ENCODE assay signal across 12 cellular contexts in the genomic region with DNA sequence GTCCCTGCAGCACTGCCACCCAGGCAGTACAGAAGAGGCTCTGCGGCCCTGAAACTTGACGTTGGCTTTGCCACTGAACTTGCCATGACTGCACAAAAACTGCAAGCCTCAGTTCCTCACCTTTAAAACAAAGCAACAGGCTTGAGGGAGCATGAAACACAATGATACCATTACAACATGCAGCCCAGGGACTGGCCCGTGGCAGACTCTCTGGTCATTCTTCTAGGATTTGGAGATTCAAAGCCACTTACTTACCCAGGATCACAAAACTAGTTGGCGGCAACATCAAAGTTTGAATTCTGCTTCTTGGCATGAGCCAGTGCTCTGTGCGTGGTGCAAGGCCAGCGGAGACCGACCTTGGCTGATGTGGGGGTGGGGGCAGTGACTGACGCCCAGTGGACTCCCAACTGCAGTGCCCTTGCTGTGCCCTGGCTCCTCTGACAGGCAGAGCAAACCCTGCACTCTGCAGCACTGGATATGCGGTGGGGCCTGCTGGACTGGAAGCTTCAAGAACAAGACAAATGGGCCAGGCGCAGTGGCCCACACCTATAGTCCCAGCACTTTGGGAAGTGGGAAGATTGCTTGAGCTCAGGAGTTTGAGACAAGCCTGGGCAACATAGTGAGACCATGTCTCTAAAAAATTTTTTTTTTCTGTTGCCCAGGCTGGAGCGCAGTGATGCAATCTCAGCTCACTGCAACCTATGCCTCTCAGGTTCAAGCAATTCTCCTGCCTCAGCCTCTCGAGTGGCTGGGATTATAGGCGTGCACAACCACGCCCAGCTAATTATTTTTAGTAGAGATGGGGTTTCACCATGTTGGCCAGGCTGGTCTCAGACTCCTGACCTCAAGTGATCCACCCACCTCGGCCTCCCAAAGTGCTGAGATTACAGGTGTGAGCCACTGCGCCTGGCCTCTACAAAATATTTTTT. TPM values are rescaled to one million over a fixed set of nuclear protein-coding genes. Genes with fewer than 3 reads are reported as not detected.
DNase-seq lines count a peak whose midpoint lies in the region; FAIRE-seq and TF ChIP-seq lines count a peak whose summit lies in the region.
"Had no signal": no experiment of that assay in that cellular context is flagged by ENCODE, and none has a peak within 500 bp of the region (broad histone marks: within the 10 kb centered on the region; RNA-seq: fewer than 3 reads in every experiment).

No MANE protein-coding gene starts in this region.

- CTCF ChIA-PET in RWPE1 (lab: Yijun Ruan, JAX), result interaction anchor here (0.7 kb wide), 2 partner anchors 12 to 75 kb away, joined by 3 to 4 read pairs; no protein-coding TSS in a partner anchor

- FAIRE-seq in GM12892 (lab: Jason Lieb, UNC), result no peak
- FAIRE-seq: bronchial epithelial cell had no signal

- peaks cover 54 to 81% of the 10 kb centered on the region in 2 donors for H3K36me3 ChIP-seq in neuronal stem cell (replicated peaks in 1 of 2; ENCODE audit: control insufficient read depth in 2 of 2, insufficient read depth in 2 of 2, low read length in 2 of 2)

- H3K27ac ChIP-seq in RWPE1 (peak overlapping the region; percentile 78), neuronal stem cell (replicated peaks; ENCODE audit: low read length) (no peak overlapping the region)

- H2BK12ac ChIP-seq in neuronal stem cell (ENCODE audit: low read length), result no peak overlapping the region

- no peak for DNase-seq in GM12892 (ENCODE audit: insufficient read length)
- no peak for DNase-seq in RWPE1 (ENCODE audit: low spot score)
- DNase-seq in fibroblast of villous mesenchyme (ENCODE audit: low read depth), result peak; percentile 32
- DNase-seq in neuronal stem cell (ENCODE audit: low spot score), result no peak
- no peak for DNase-seq in activated T-helper 2 cell treated with anti-CD3 and anti-CD28 coated beads, Interferon-gamma antibody, Interleukin-2, Interleukin-4, amounts not matched to agents 10 μg/mL and 5 μg/mL and 100 μg/mL, durations not matched to agents 14 hours and 24 hours and 36 hours (ENCODE audit: low spot score)
- no peak for DNase-seq in lower leg skin (ENCODE audit: low spot score in 2 of 2)
- DNase-seq in NCI-H524 treated with DMSO at 0.1 percent for 48 hours (lab: John Stamatoyannopoulos, UW), result no peak
- DNase-seq in NK-92 (lab: John Stamatoyannopoulos, UW; ENCODE audit: unreplicated experiment), result no peak
- DNase-seq: activated CD4-positive, CD25-positive, alpha-beta regulatory T cell treated with anti-CD3 and anti-CD28 coated beads, Interleukin-2, amount 50 U/mL, for 72 hours; activated T-cell treated with anti-CD3 and anti-CD28 coated beads, Interleukin-2, amount 50 U/mL, for 48 hours; NCI-H1694 treated with DMSO at 0.1 percent for 48 hours had no signal

- TF ChIP-seq POLR2A in GM12892 (IDR thresholded peaks at IDR 0.05; ENCODE audit: low read depth, low read length), result 0 out of 2 replicates have a peak, but pooled peaks have one; percentile 27
- TF ChIP-seq POLR2A in lower leg skin (IDR thresholded peaks at IDR 0.05), result no peak

- no peaks in the 10 kb centered on the region for H3K9me3 Mint-ChIP-seq in activated T-helper 2 cell treated with anti-CD3 and anti-CD28 coated beads, Interferon-gamma antibody, Interleukin-2, Interleukin-4, amounts not matched to agents 10 μg/mL and 5 μg/mL and 100 μg/mL, durations not matched to agents 14 hours and 24 hours and 36 hours

- H3K79me1 ChIP-seq in neuronal stem cell (ENCODE audit: low read depth, low read length), result peaks cover 4% of the 10 kb centered on the region

- POLR2A ChIA-PET in RWPE1 (lab: Yijun Ruan, JAX; ENCODE audit: low non-redundant PET), result no interaction called here

- H3K4me2 ChIP-seq in neuronal stem cell (ENCODE audit: insufficient read depth, low read length, poor library complexity, severe bottlenecking), result no peak overlapping the region

- no peaks in the 10 kb centered on the region for H3K27me3 ChIP-seq in neuronal stem cell (ENCODE audit: control insufficient read depth in 3 of 3, insufficient read depth in 3 of 3, low read depth in 1 of 3, low read length in 3 of 3)

- H2AK5ac ChIP-seq in neuronal stem cell (ENCODE audit: low read depth, low read length), result no peak overlapping the region

- no peak overlapping the region for H4K91ac ChIP-seq in neuronal stem cell (ENCODE audit: low read depth, low read length, poor library complexity)

- peak overlapping the region; percentile 89 for H3K23ac ChIP-seq in neuronal stem cell (ENCODE audit: low read depth, low read length, poor library complexity)

- H3K9me3 ChIP-seq in neuronal stem cell (replicated peaks in 1 of 2; ENCODE audit: control insufficient read depth in 2 of 2, insufficient read depth in 1 of 2, low read depth in 1 of 2, low read length in 2 of 2), result peaks cover 10 to 11% of the 10 kb centered on the region in 2 donors

- H3K18ac ChIP-seq in neuronal stem cell (ENCODE audit: low read length), result no peak overlapping the region

- H3K4me1 ChIP-seq in neuronal stem cell (ENCODE audit: control insufficient read depth in 2 of 2, insufficient read depth in 1 of 2, low read depth in 1 of 2, low read length in 2 of 2), result no peaks in the 10 kb centered on the region

- TF ChIP-seq CTCF in RWPE1 (conservative IDR thresholded peaks at IDR 0.05; ENCODE audit: low read depth) (no peak), fibroblast of villous mesenchyme (IDR thresholded peaks at IDR 0.05; ENCODE audit: insufficient read depth, low read depth, low read length) (no peak), lower leg skin (IDR thresholded peaks at IDR 0.05) (no peak)

- H2BK5ac ChIP-seq in neuronal stem cell (ENCODE audit: low read length), result no peak overlapping the region

- H2BK120ac ChIP-seq in neuronal stem cell (ENCODE audit: low read depth, low read length), result no peak overlapping the region

- H3K27ac Mint-ChIP-seq in activated T-helper 2 cell treated with anti-CD3 and anti-CD28 coated beads, Interferon-gamma antibody, Interleukin-2, Interleukin-4, amounts not matched to agents 10 μg/mL and 5 μg/mL and 100 μg/mL, durations not matched to agents 14 hours and 24 hours and 36 hours, result no peak overlapping the region

- no peak overlapping the region for H3K4ac ChIP-seq in neuronal stem cell (ENCODE audit: low read length)

- no peak overlapping the region for H2BK15ac ChIP-seq in neuronal stem cell (ENCODE audit: low read length)

- H3K4me3 ChIP-seq in fibroblast of villous mesenchyme (ENCODE audit: low read depth, low read length) (no peak overlapping the region), neuronal stem cell (ENCODE audit: low read length in 2 of 2) (no peak overlapping the region), lower leg skin (ENCODE audit: low read depth, poor library complexity, severe bottlenecking) (no peak overlapping the region)

- peaks cover 53% of the 10 kb centered on the region for H3K36me3 Mint-ChIP-seq in activated T-helper 2 cell treated with anti-CD3 and anti-CD28 coated beads, Interferon-gamma antibody, Interleukin-2, Interleukin-4, amounts not matched to agents 10 μg/mL and 5 μg/mL and 100 μg/mL, durations not matched to agents 14 hours and 24 hours and 36 hours (ENCODE audit: low read depth)

- intact Hi-C loops in activated T-helper 2 cell treated with anti-CD3 and anti-CD28 coated beads, Interferon-gamma antibody, Interleukin-2, Interleukin-4, amounts not matched to agents 10 μg/mL and 5 μg/mL and 100 μg/mL, durations not matched to agents 14 hours and 24 hours and 36 hours (cut with micrococcal nuclease), result loop anchor here (5.0 kb wide), 1 partner anchor 37 kb away; no protein-coding TSS in a partner anchor
- intact Hi-C loops in lower leg skin (cut with DNase I; ENCODE audit: low total_unique reads), result no loop called here

- H3K4me1 Mint-ChIP-seq in activated T-helper 2 cell treated with anti-CD3 and anti-CD28 coated beads, Interferon-gamma antibody, Interleukin-2, Interleukin-4, amounts not matched to agents 10 μg/mL and 5 μg/mL and 100 μg/mL, durations not matched to agents 14 hours and 24 hours and 36 hours (ENCODE audit: low read depth), result peaks cover 15% of the 10 kb centered on the region

- no peak overlapping the region for H2AFZ ChIP-seq in neuronal stem cell (ENCODE audit: low read length)

- no peak overlapping the region for H4K8ac ChIP-seq in neuronal stem cell (ENCODE audit: low read depth, low read length)

- H3K27me3 Mint-ChIP-seq in activated T-helper 2 cell treated with anti-CD3 and anti-CD28 coated beads, Interferon-gamma antibody, Interleukin-2, Interleukin-4, amounts not matched to agents 10 μg/mL and 5 μg/mL and 100 μg/mL, durations not matched to agents 14 hours and 24 hours and 36 hours (ENCODE audit: low read depth), result no peaks in the 10 kb centered on the region

- H3K4me3 Mint-ChIP-seq in activated T-helper 2 cell treated with anti-CD3 and anti-CD28 coated beads, Interferon-gamma antibody, Interleukin-2, Interleukin-4, amounts not matched to agents 10 μg/mL and 5 μg/mL and 100 μg/mL, durations not matched to agents 14 hours and 24 hours and 36 hours (ENCODE audit: low read depth), result no peak overlapping the region

- no peak overlapping the region for H3K9ac ChIP-seq in neuronal stem cell (ENCODE audit: low read depth, low read length, poor library complexity)

- H3K14ac ChIP-seq in neuronal stem cell (ENCODE audit: low read length), result no peak overlapping the region

- no CpG with 5 or more reads among the region's 16 CpGs for WGBS in neuronal stem cell (ENCODE audit: extremely low coverage in 2 of 2, insufficient read length in 2 of 2, insufficient replicate concordance in 1 of 2), 2 donors
- WGBS in lower leg skin, 2 donors, result 76 to 87% methylated on average over 14 to 16 of the region's 16 CpGs

RNA-seq across cellular contexts. Expression of gene SQSTM1, which starts 18.9 kb away (rescaled TPM):
- 58.6 TPM for polyA plus RNA-seq in GM12892 (2012; ENCODE audit: missing spikeins)
- total RNA-seq in fibroblast of villous mesenchyme (752 and 892 TPM in 2 replicates), lower leg skin (100 to 1,000 TPM; 263 to 508 (median 298) TPM)
- polyA plus RNA-seq in neuronal stem cell (2013, experiment 1 of 2), result 52.6 TPM
- 53.4 TPM for polyA plus RNA-seq in neuronal stem cell (2013, experiment 2 of 2)
- 194 TPM in 2 replicates for total RNA-seq in activated T-helper 2 cell treated with anti-CD3 and anti-CD28 coated beads, Interferon-gamma antibody, Interleukin-2, Interleukin-4, amounts not matched to agents 10 μg/mL and 5 μg/mL and 100 μg/mL, durations not matched to agents 14 hours and 24 hours and 36 hours

RNA-seq across cellular contexts. Expression of gene MRNIP, which starts 19.0 kb away (rescaled TPM):
- 23.3 TPM for polyA plus RNA-seq in GM12892 (2012; ENCODE audit: missing spikeins)
- total RNA-seq in fibroblast of villous mesenchyme, result 9.0 and 13.0 TPM in 2 replicates
- 39.6 TPM for polyA plus RNA-seq in neuronal stem cell (2013, experiment 1 of 2)
- polyA plus RNA-seq in neuronal stem cell (2013, experiment 2 of 2), result 39.2 TPM
- 24.4 and 30.1 TPM in 2 replicates for total RNA-seq in activated T-helper 2 cell treated with anti-CD3 and anti-CD28 coated beads, Interferon-gamma antibody, Interleukin-2, Interleukin-4, amounts not matched to agents 10 μg/mL and 5 μg/mL and 100 μg/mL, durations not matched to agents 14 hours and 24 hours and 36 hours
- 10 to 100 TPM; 13.7 to 44.9 (median 26.5) TPM for total RNA-seq in lower leg skin

RNA-seq across cellular contexts. Expression of gene MGAT4B, which starts 32.9 kb away (rescaled TPM):
- polyA plus RNA-seq in GM12892 (2012; ENCODE audit: missing spikeins), result 51.3 TPM
- total RNA-seq in fibroblast of villous mesenchyme (83.8 and 102 TPM in 2 replicates), lower leg skin (100 to 1,000 TPM in 2 of 4 donors, 10 to 100 TPM in 2; 86.3 to 113 (median 101) TPM)
- 61.3 TPM for polyA plus RNA-seq in neuronal stem cell (2013, experiment 1 of 2)
- polyA plus RNA-seq in neuronal stem cell (2013, experiment 2 of 2), result 59.4 TPM
- 135 and 139 TPM in 2 replicates for total RNA-seq in activated T-helper 2 cell treated with anti-CD3 and anti-CD28 coated beads, Interferon-gamma antibody, Interleukin-2, Interleukin-4, amounts not matched to agents 10 μg/mL and 5 μg/mL and 100 μg/mL, durations not matched to agents 14 hours and 24 hours and 36 hours

RNA-seq across cellular contexts. Expression of gene LTC4S, which starts 45.8 kb away (rescaled TPM):
- polyA plus RNA-seq in GM12892 (2012; ENCODE audit: missing spikeins), result not detected
- total RNA-seq in fibroblast of villous mesenchyme, result 0.43 TPM in 1 of 2 replicates, not detected in the other
- 1.1 TPM for polyA plus RNA-seq in neuronal stem cell (2013, experiment 1 of 2)
- polyA plus RNA-seq in neuronal stem cell (2013, experiment 2 of 2), result 1.1 TPM
- 0.62 and 3.2 TPM in 2 replicates for total RNA-seq in activated T-helper 2 cell treated with anti-CD3 and anti-CD28 coated beads, Interferon-gamma antibody, Interleukin-2, Interleukin-4, amounts not matched to agents 10 μg/mL and 5 μg/mL and 100 μg/mL, durations not matched to agents 14 hours and 24 hours and 36 hours
- total RNA-seq in lower leg skin, result 10 to 100 TPM in 2 of 4 donors, 1 to 10 TPM in 2; 3.5 to 14.8 (median 9.6) TPM
